In genomic region chr19:49741210-49741844, GRCh38 we compare ENCODE assay signal across 26 cellular contexts. TPM values are rescaled to one million over a fixed set of nuclear protein-coding genes. Genes with fewer than 3 reads are reported as not detected.
A peak's percentile ranks its signal among the peaks of the same experiment; 100 is the strongest.
DNase-seq lines count a peak whose midpoint lies in the region; ATAC-seq, FAIRE-seq and TF ChIP-seq lines count a peak whose summit lies in the region.
"Had no signal": no experiment of that assay in that cellular context is flagged by ENCODE, and none has a peak within 500 bp of the region (broad histone marks: within the 10 kb centered on the region; RNA-seq: fewer than 3 reads in every experiment).

No MANE protein-coding gene starts in this region.

- no peaks in the 10 kb centered on the region for H3K9me3 ChIP-seq in HepG2 (ENCODE audit: low read length)
- no peaks in the 10 kb centered on the region for H3K9me3 ChIP-seq in right lobe of liver
- H3K9me3 ChIP-seq in H1 (ENCODE audit: insufficient read depth in 2 of 2, low read depth in 1 of 2, low read length in 1 of 2), result peaks cover 0 to 8% of the 10 kb centered on the region in 2 experiments; a peak in 1 of 4 replicates
- H3K9me3 ChIP-seq: A549, BE2C, right atrium auricular region, stomach, transverse colon had no signal

- in situ Hi-C loops in HepG2 (cut with HindIII; ENCODE audit: extremely low pct_ligation_motif_present, low pct_unique_long_range_greater_than_20kb), result no loop called here

- no peak for FAIRE-seq in HepG2 (lab: Jason Lieb, UNC)
- FAIRE-seq in H1 (lab: Jason Lieb, UNC), result no peak
- FAIRE-seq: A549, endometrium had no signal

- H4K20me1 ChIP-seq in HepG2 (ENCODE audit: insufficient read depth, low read length), result no peaks in the 10 kb centered on the region
- no peaks in the 10 kb centered on the region for H4K20me1 ChIP-seq in H1 (replicated peaks in 1 of 2; ENCODE audit: control insufficient read depth in 1 of 2, insufficient read depth in 2 of 2, low read length in 2 of 2)

- H2BK15ac ChIP-seq in H1 (ENCODE audit: low read length), result peak overlapping the region; percentile 40; the same call in 1 of the 2 replicates

- no peaks in the 10 kb centered on the region for H3K23me2 ChIP-seq in H1 (ENCODE audit: low read depth, low read length)

- H3K9ac ChIP-seq in HepG2 (ENCODE audit: insufficient read depth, low read depth, low read length), result no peak overlapping the region
- H3K9ac ChIP-seq in H1 (replicated peaks in 1 of 4; ENCODE audit: extremely low read depth in 1 of 4, low read depth in 3 of 4, low read length in 3 of 4), result no peak overlapping the region

- H2BK5ac ChIP-seq in H1 (ENCODE audit: low read depth, low read length), result no peak overlapping the region

- H3K4ac ChIP-seq in H1 (replicated peaks; ENCODE audit: insufficient read length, low read depth, low read length), result no peak overlapping the region

- TF ChIP-seq POLR2A in HepG2 (IDR thresholded peaks at IDR 0.05; ENCODE audit: insufficient read depth in 1 of 2, low read depth in 2 of 2, low read length in 2 of 2) (no peak), right lobe of liver (IDR thresholded peaks at IDR 0.05) (no peak), NB4 (IDR thresholded peaks at IDR 0.05; ENCODE audit: extremely low read depth, insufficient read length) (no peak), H1 (IDR thresholded peaks at IDR 0.05; ENCODE audit: control extremely low read depth in 1 of 2, low read depth in 2 of 2, low read length in 2 of 2) (no peak)

- BruUV-seq in HepG2 (replicated peaks; lab: Mats Ljungman, UMichigan), result no TSS peak

- H2AFZ ChIP-seq in HepG2 (ENCODE audit: low read length), result no peak overlapping the region
- H2AFZ ChIP-seq in H1 (ENCODE audit: low read length), result no peak overlapping the region

- no peak overlapping the region for H2BK20ac ChIP-seq in H1 (ENCODE audit: low read length)

- TF ChIP-seq RAD21 in HepG2 (CRISPR knock-in tag; IDR thresholded peaks at IDR 0.05), result no peak
- no peak for TF ChIP-seq RAD21 in H1 (IDR thresholded peaks at IDR 0.05 in 1 of 2, conservative IDR thresholded peaks at IDR 0.05 in 1 of 2; ENCODE audit: low read depth in 2 of 2, low read length in 2 of 2)

- H3K18ac ChIP-seq in H1 (ENCODE audit: extremely low read depth, low read length), result no peak overlapping the region

- H3K79me1 ChIP-seq in H1 (ENCODE audit: low read depth, low read length), result no peaks in the 10 kb centered on the region

- no peak overlapping the region for H3K14ac ChIP-seq in H1 (ENCODE audit: insufficient read length)

- no peak overlapping the region for H3K23ac ChIP-seq in H1 (ENCODE audit: insufficient read length)

- no peak overlapping the region for H4K5ac ChIP-seq in H1 (ENCODE audit: insufficient read length, low read depth, low read length)

- no peaks in the 10 kb centered on the region; a peak in 1 of 5 replicates for H3K27me3 ChIP-seq in HepG2 (ENCODE audit: control insufficient read depth in 1 of 2, insufficient read depth in 2 of 2, low read length in 2 of 2)
- no peaks in the 10 kb centered on the region for H3K27me3 ChIP-seq in right lobe of liver
- H3K27me3 ChIP-seq in H1 (replicated peaks in 1 of 4; ENCODE audit: control insufficient read depth in 3 of 4, extremely low read depth in 1 of 4, insufficient read depth in 3 of 4, low read length in 3 of 4), result no peaks in the 10 kb centered on the region
- H3K27me3 ChIP-seq: BE2C, cardiac muscle cell, right atrium auricular region, stomach, transverse colon had no signal

- H2BK12ac ChIP-seq in H1 (ENCODE audit: low read depth, low read length), result no peak overlapping the region

- peak; percentile 71 for ATAC-seq in HepG2
- ATAC-seq in right lobe of liver, result no peak
- no peak for ATAC-seq in GM21717 (IDR thresholded peaks at IDR 0.05; ENCODE audit: unreplicated experiment)
- ATAC-seq: A549; activated CD4-positive, CD25-positive, alpha-beta regulatory T cell treated with anti-CD3 and anti-CD28 coated beads, Interleukin-2, amount 50 U/mL, for 24 hours; activated CD8-positive, alpha-beta T cell treated with anti-CD3 and anti-CD28 coated beads, Interleukin-2, amount 10 ng/mL, durations not matched to agents 7 days and 5 days had no signal

- POLR2A ChIA-PET in HepG2 (lab: Yijun Ruan, JAX), result no interaction called here
- POLR2A ChIA-PET in H1 (lab: Charles Lee; ENCODE audit: partially characterized antibody), result interaction anchor here (0.9 kb wide), 1 partner anchor 18 kb away, joined by 4 read pairs; no protein-coding TSS in a partner anchor

- intact Hi-C loops in HepG2 (cut with micrococcal nuclease; ENCODE audit: unreplicated experiment) (no loop called here), right lobe of liver (cut with DNase I) (no loop called here)

- no peaks in the 10 kb centered on the region for H3K79me2 ChIP-seq in HepG2 (ENCODE audit: insufficient read depth, low read length)
- H3K79me2 ChIP-seq in H1 (ENCODE audit: control insufficient read depth in 1 of 2, insufficient read depth in 2 of 2, low read length in 2 of 2), result no peaks in the 10 kb centered on the region

- H2BK120ac ChIP-seq in H1 (replicated peaks; ENCODE audit: low read depth, low read length), result no peak overlapping the region

- 52% methylated on average over 9 of the region's 9 CpGs for WGBS in HepG2 (ENCODE audit: low lambda C conversion rate)
- WGBS in right lobe of liver (ENCODE audit: insufficient coverage, low coverage, low lambda C conversion rate, missing lambda C conversion rate), result 72% methylated on average over 3 of the region's 9 CpGs
- WGBS in H1 (ENCODE audit: extremely low coverage in 1 of 2, insufficient coverage in 1 of 2, insufficient read length in 1 of 2, insufficient replicate concordance in 2 of 2, low coverage in 1 of 2, low lambda C conversion rate in 2 of 2, missing lambda C conversion rate in 1 of 2), 2 experiments, result 90% methylated on average over 9 of the region's 9 CpGs; no CpG with 5 or more reads in 1 of the 2 experiments

- H3K36me3 ChIP-seq in HepG2 (replicated peaks in 1 of 2; ENCODE audit: control insufficient read depth in 1 of 2, insufficient read depth in 2 of 2, low read length in 2 of 2) (no peaks in the 10 kb centered on the region), right lobe of liver (no peaks in the 10 kb centered on the region), H1 (ENCODE audit: control insufficient read depth in 2 of 4, insufficient read depth in 4 of 4, low read length in 3 of 4) (no peaks in the 10 kb centered on the region)
- H3K36me3 ChIP-seq: BE2C, cardiac muscle cell, right atrium auricular region, stomach, transverse colon had no signal

- H3K4me2 ChIP-seq in HepG2 (ENCODE audit: low read depth, low read length), result peak overlapping the region; percentile 32
- no peak overlapping the region for H3K4me2 ChIP-seq in H1 (ENCODE audit: insufficient read depth in 1 of 2, low read depth in 2 of 2, low read length in 2 of 2)
- H3K4me2 ChIP-seq: A549 had no signal

- no peak overlapping the region for H3K56ac ChIP-seq in H1 (replicated peaks; ENCODE audit: insufficient read length, low read depth, low read length)

- no peak overlapping the region for H3K4me3 ChIP-seq in HepG2 (replicated peaks in 1 of 3; ENCODE audit: insufficient read depth in 1 of 3, low read depth in 2 of 3, low read length in 3 of 3)
- no peak overlapping the region for H3K4me3 ChIP-seq in right lobe of liver
- H3K4me3 ChIP-seq in NB4 (ENCODE audit: low read depth, low read length), result no peak overlapping the region
- H3K4me3 ChIP-seq in H1 (ENCODE audit: extremely low read depth in 1 of 4, insufficient read depth in 2 of 4, low read depth in 3 of 4, low read length in 4 of 4), result no peak overlapping the region
- H3K4me3 ChIP-seq: A549, cardiac muscle cell, right atrium auricular region, stomach, transverse colon had no signal

- H4K8ac ChIP-seq in H1 (ENCODE audit: extremely low read depth, insufficient read depth, low read length), result no peak overlapping the region

- TF ChIP-seq CTCF in HepG2 (CRISPR knock-in tag; IDR thresholded peaks at IDR 0.05) (no peak), right lobe of liver (IDR thresholded peaks at IDR 0.05) (no peak), NB4 (IDR thresholded peaks at IDR 0.05; ENCODE audit: low read depth, low read length) (no peak), H1 (IDR thresholded peaks at IDR 0.05; ENCODE audit: control extremely low read depth in 1 of 3, insufficient read depth in 1 of 3, low read depth in 1 of 3, low read length in 3 of 3) (no peak)

- CTCF ChIA-PET in HepG2 (lab: Yijun Ruan, JAX; ENCODE audit: low intra/inter-chr PET ratio, low total read pairs) (no interaction called here), H1 (lab: Charles Lee; ENCODE audit: partially characterized antibody) (interaction anchor here (1.2 to 3.6 kb wide), 2 partner anchors 13 to 24 kb away, joined by 3 to 18 read pairs; no protein-coding TSS in a partner anchor)

- TF ChIP-seq EP300 in HepG2 (IDR thresholded peaks at IDR 0.05; ENCODE audit: low read depth in 2 of 2, low read length in 2 of 2), result no peak
- no peak for TF ChIP-seq EP300 in HepG2 (CRISPR knock-in tag; IDR thresholded peaks at IDR 0.05; ENCODE audit: borderline replicate concordance)
- no peak for TF ChIP-seq EP300 in H1 (IDR thresholded peaks at IDR 0.05; ENCODE audit: borderline replicate concordance in 1 of 2, low read depth in 2 of 2, low read length in 2 of 2)

- no peak overlapping the region for H4K91ac ChIP-seq in H1 (replicated peaks; ENCODE audit: insufficient read length, low read length)

- no peak overlapping the region for H2AK5ac ChIP-seq in H1 (ENCODE audit: low read depth, low read length)

- DNase-seq in HepG2 (ENCODE audit: low spot score) (peak; percentile 42), right lobe of liver (no peak), NB4 (ENCODE audit: low read depth) (peak; percentile 92), H1 (ENCODE audit: low read depth in 1 of 2, low spot score in 2 of 2) (no peak), UCSD-AML1 (lab: John Stamatoyannopoulos, UW; ENCODE audit: unreplicated experiment) (no peak), COLO668 (lab: John Stamatoyannopoulos, UW; ENCODE audit: unreplicated experiment) (no peak)
- no peak for DNase-seq in stimulated activated naive CD4-positive, alpha-beta T cell (lab: John Stamatoyannopoulos, UW)
- DNase-seq: activated CD8-positive, alpha-beta T cell treated with anti-CD3 and anti-CD28 coated beads, Interleukin-2, amount 10 ng/mL, durations not matched to agents 7 days and 5 days; activated naive CD4-positive, alpha-beta T cell treated with Interleukin-2 at 50 U/mL for 16 hours; activated T-cell treated with anti-CD3 and anti-CD28 coated beads, Interleukin-2, amount 50 U/mL, for 24 hours; anterior cingulate cortex; BE2C; H9; Karpas-422; NCI-H1417; NCI-H510A; stimulated activated CD4-positive, alpha-beta T cell treated with anti-CD3 and anti-CD28 coated beads, Interleukin-12 subunit alpha, Interleukin-12 subunit beta, amount 100 ng/mL, for 4 hours; stomach; transverse colon had no signal

- H3K4me1 ChIP-seq in HepG2 (ENCODE audit: insufficient read depth, low read length) (peaks cover 12% of the 10 kb centered on the region), right lobe of liver (no peaks in the 10 kb centered on the region), H1 (replicated peaks in 1 of 4; ENCODE audit: control insufficient read depth in 3 of 4, insufficient read depth in 4 of 4, low read length in 3 of 4) (no peaks in the 10 kb centered on the region; a peak in 2 of 7 replicates)
- H3K4me1 ChIP-seq: A549, BE2C, right atrium auricular region, transverse colon had no signal

- H3K27ac ChIP-seq in HepG2 (ENCODE audit: extremely low read length, insufficient read depth, low read length) (no peak overlapping the region), right lobe of liver (no peak overlapping the region), H1 (ENCODE audit: low read depth, low read length) (no peak overlapping the region)
- H3K27ac ChIP-seq: A549, cardiac muscle cell, right atrium auricular region, stomach, transverse colon had no signal

RNA-seq across cellular contexts. Expression of gene TSKS, which starts 21.8 kb away (rescaled TPM):
- total RNA-seq in HepG2 (2016; rRNA removed; fragmentation: Illumina TruSeq; extraction: Trizol) (not detected in 2 replicates), right lobe of liver (not detected)
- not detected in 2 replicates for total RNA-seq in HepG2 (2016; cell fraction: cytosol; rRNA removed; fragmentation: Illumina TruSeq; extraction: Trizol; ENCODE audit: low read depth)
- not detected in 2 replicates for total RNA-seq in HepG2 (2016; cell fraction: insoluble cytoplasmic fraction; rRNA removed; fragmentation: Illumina TruSeq; extraction: Trizol)
- total RNA-seq in HepG2 (2016; cell fraction: membrane; rRNA removed; fragmentation: Illumina TruSeq; extraction: Trizol), result not detected in 2 replicates
- total RNA-seq in HepG2 (2016; cell fraction: nucleus; rRNA removed; fragmentation: Illumina TruSeq; extraction: Trizol), result not detected in 2 replicates
- polyA plus RNA-seq in HepG2 (2011; rRNA removed) (0.03 and 0.21 TPM in 2 replicates), H1 (2011; rRNA removed) (0.21 and 0.24 TPM in 2 replicates)
- 0.04 and 0.09 TPM in 2 replicates for polyA plus RNA-seq in HepG2 (2011; cell fraction: cytosol; rRNA removed)
- 0.40 and 0.47 TPM in 2 replicates for polyA plus RNA-seq in HepG2 (2011; cell fraction: nucleus; rRNA removed)
- 0.16 TPM in 1 of 2 replicates, not detected in the other for polyA plus RNA-seq in HepG2 (2012)
- polyA plus RNA-seq in HepG2 (2016; cell fraction: cytosol; fragmentation: Illumina TruSeq; extraction: Trizol; ENCODE audit: low read depth), result not detected in 2 replicates
- not detected in 2 replicates for polyA plus RNA-seq in HepG2 (2016; cell fraction: insoluble cytoplasmic fraction; fragmentation: Illumina TruSeq; extraction: Trizol; ENCODE audit: low read depth)
- not detected in 2 replicates for polyA plus RNA-seq in HepG2 (2016; cell fraction: membrane; fragmentation: Illumina TruSeq; extraction: Trizol; ENCODE audit: low read depth)
- polyA plus RNA-seq in HepG2 (2016; cell fraction: nucleus; fragmentation: Illumina TruSeq; extraction: Trizol; ENCODE audit: insufficient read depth, low read depth), result not detected in 2 replicates
- 0.12 TPM in 1 of 2 replicates, not detected in the other for polyA minus RNA-seq in HepG2 (2011; rRNA and poly(A)+ RNA removed; ENCODE audit: low replicate concordance)
- polyA minus RNA-seq in HepG2 (2011; cell fraction: cytosol; rRNA and poly(A)+ RNA removed), result not detected in 2 replicates
- not detected in 2 replicates for polyA minus RNA-seq in HepG2 (2011; cell fraction: nucleus; rRNA and poly(A)+ RNA removed)
- not detected in 2 replicates for total RNA-seq in H1 (2021; fragmentation: NEBNext Ultra II Directional; extraction: Animal tissue kit (Norgen Biotek cat#: 25700))
- polyA plus RNA-seq in H1 (2011; cell fraction: cytosol; rRNA removed), result 0.39 TPM
- 0.17 TPM for polyA plus RNA-seq in H1 (2011; cell fraction: nucleus; rRNA removed)
- polyA plus RNA-seq in H1 (2012, experiment 1 of 2), result 0.23 to 0.47 TPM (median 0.25 TPM) in 3 of 4 replicates, not detected in the other
- polyA plus RNA-seq in H1 (2012, experiment 2 of 2), result not detected
- 0.36 TPM for polyA plus RNA-seq in H1 (2013, experiment 1 of 2)
- polyA plus RNA-seq in H1 (2013, experiment 2 of 2), result 0.20 TPM
- 0.12 TPM in 1 of 2 replicates, not detected in the other for polyA minus RNA-seq in H1 (2011; rRNA and poly(A)+ RNA removed)
- polyA minus RNA-seq in H1 (2011; cell fraction: cytosol; rRNA and poly(A)+ RNA removed), result not detected
- polyA minus RNA-seq in H1 (2011; cell fraction: nucleus; rRNA and poly(A)+ RNA removed), result not detected
- total RNA-seq: osteocyte, stomach had no signal
- polyA plus RNA-seq: A549, cardiac muscle cell had no signal

RNA-seq across cellular contexts. Expression of gene AP2A1, which starts 25.5 kb away (rescaled TPM):
- total RNA-seq in HepG2 (2016; rRNA removed; fragmentation: Illumina TruSeq; extraction: Trizol) (21.8 and 22.7 TPM in 2 replicates), right lobe of liver (100 to 1,000 TPM in 1 of 6 experiments, 10 to 100 TPM in 5; 38.7 to 103 (median 49.8) TPM)
- total RNA-seq in HepG2 (2016; cell fraction: cytosol; rRNA removed; fragmentation: Illumina TruSeq; extraction: Trizol; ENCODE audit: low read depth), result 9.5 and 10.1 TPM in 2 replicates
- 19.1 and 23.8 TPM in 2 replicates for total RNA-seq in HepG2 (2016; cell fraction: insoluble cytoplasmic fraction; rRNA removed; fragmentation: Illumina TruSeq; extraction: Trizol)
- 19.2 and 20.5 TPM in 2 replicates for total RNA-seq in HepG2 (2016; cell fraction: membrane; rRNA removed; fragmentation: Illumina TruSeq; extraction: Trizol)
- 16.2 and 20.1 TPM in 2 replicates for total RNA-seq in HepG2 (2016; cell fraction: nucleus; rRNA removed; fragmentation: Illumina TruSeq; extraction: Trizol)
- polyA plus RNA-seq in HepG2 (2011; rRNA removed) (39.7 and 49.9 TPM in 2 replicates), H1 (2011; rRNA removed) (106 and 157 TPM in 2 replicates)
- 30.4 and 48.4 TPM in 2 replicates for polyA plus RNA-seq in HepG2 (2011; cell fraction: cytosol; rRNA removed)
- 84.4 and 99.0 TPM in 2 replicates for polyA plus RNA-seq in HepG2 (2011; cell fraction: nucleus; rRNA removed)
- polyA plus RNA-seq in HepG2 (2012), result 35.2 and 42.3 TPM in 2 replicates
- polyA plus RNA-seq in HepG2 (2016; cell fraction: cytosol; fragmentation: Illumina TruSeq; extraction: Trizol; ENCODE audit: low read depth), result 6.6 and 7.7 TPM in 2 replicates
- 24.6 and 33.0 TPM in 2 replicates for polyA plus RNA-seq in HepG2 (2016; cell fraction: insoluble cytoplasmic fraction; fragmentation: Illumina TruSeq; extraction: Trizol; ENCODE audit: low read depth)
- 13.4 and 16.8 TPM in 2 replicates for polyA plus RNA-seq in HepG2 (2016; cell fraction: membrane; fragmentation: Illumina TruSeq; extraction: Trizol; ENCODE audit: low read depth)
- 38.5 and 39.3 TPM in 2 replicates for polyA plus RNA-seq in HepG2 (2016; cell fraction: nucleus; fragmentation: Illumina TruSeq; extraction: Trizol; ENCODE audit: insufficient read depth, low read depth)
- polyA minus RNA-seq in HepG2 (2011; rRNA and poly(A)+ RNA removed; ENCODE audit: low replicate concordance), result 97.4 and 189 TPM in 2 replicates
- 53.7 and 56.5 TPM in 2 replicates for polyA minus RNA-seq in HepG2 (2011; cell fraction: cytosol; rRNA and poly(A)+ RNA removed)
- polyA minus RNA-seq in HepG2 (2011; cell fraction: nucleus; rRNA and poly(A)+ RNA removed), result 24.7 and 29.2 TPM in 2 replicates
- total RNA-seq in H1 (2021; fragmentation: NEBNext Ultra II Directional; extraction: Animal tissue kit (Norgen Biotek cat#: 25700)), result 105 and 109 TPM in 2 replicates
- polyA plus RNA-seq in H1 (2011; cell fraction: cytosol; rRNA removed), result 101 TPM
- polyA plus RNA-seq in H1 (2011; cell fraction: nucleus; rRNA removed), result 148 TPM
- polyA plus RNA-seq in H1 (2012, experiment 1 of 2), result 64.9 to 109 TPM (median 104 TPM) in 4 replicates
- polyA plus RNA-seq in H1 (2012, experiment 2 of 2), result 114 TPM
- polyA plus RNA-seq in H1 (2013, experiment 1 of 2), result 58.6 TPM
- 55.8 TPM for polyA plus RNA-seq in H1 (2013, experiment 2 of 2)
- 103 and 108 TPM in 2 replicates for polyA minus RNA-seq in H1 (2011; rRNA and poly(A)+ RNA removed)
- 101 TPM for polyA minus RNA-seq in H1 (2011; cell fraction: cytosol; rRNA and poly(A)+ RNA removed)
- polyA minus RNA-seq in H1 (2011; cell fraction: nucleus; rRNA and poly(A)+ RNA removed), result 76.4 TPM

RNA-seq across cellular contexts. Expression of gene CPT1C, which starts 50.4 kb away (rescaled TPM):
- total RNA-seq in HepG2 (2016; rRNA removed; fragmentation: Illumina TruSeq; extraction: Trizol) (not detected in 2 replicates), right lobe of liver (1 to 10 TPM in 3 of 6 experiments, under 1 TPM in 3; 0.43 to 6.7 (median 0.97) TPM)
- total RNA-seq in HepG2 (2016; cell fraction: cytosol; rRNA removed; fragmentation: Illumina TruSeq; extraction: Trizol; ENCODE audit: low read depth), result not detected in 2 replicates
- not detected in 2 replicates for total RNA-seq in HepG2 (2016; cell fraction: insoluble cytoplasmic fraction; rRNA removed; fragmentation: Illumina TruSeq; extraction: Trizol)
- total RNA-seq in HepG2 (2016; cell fraction: membrane; rRNA removed; fragmentation: Illumina TruSeq; extraction: Trizol), result not detected in 2 replicates
- not detected in 2 replicates for total RNA-seq in HepG2 (2016; cell fraction: nucleus; rRNA removed; fragmentation: Illumina TruSeq; extraction: Trizol)
- polyA plus RNA-seq in HepG2 (2011; rRNA removed) (0.07 and 0.18 TPM in 2 replicates), H1 (2011; rRNA removed) (79.6 and 122 TPM in 2 replicates)
- 0.23 and 0.29 TPM in 2 replicates for polyA plus RNA-seq in HepG2 (2011; cell fraction: cytosol; rRNA removed)
- polyA plus RNA-seq in HepG2 (2011; cell fraction: nucleus; rRNA removed), result 0.37 and 0.47 TPM in 2 replicates
- polyA plus RNA-seq in HepG2 (2012), result 0.15 and 0.39 TPM in 2 replicates
- 0.17 TPM in 1 of 2 replicates, not detected in the other for polyA plus RNA-seq in HepG2 (2016; cell fraction: cytosol; fragmentation: Illumina TruSeq; extraction: Trizol; ENCODE audit: low read depth)
- polyA plus RNA-seq in HepG2 (2016; cell fraction: insoluble cytoplasmic fraction; fragmentation: Illumina TruSeq; extraction: Trizol; ENCODE audit: low read depth), result not detected in 2 replicates
- polyA plus RNA-seq in HepG2 (2016; cell fraction: membrane; fragmentation: Illumina TruSeq; extraction: Trizol; ENCODE audit: low read depth), result not detected in 2 replicates
- polyA plus RNA-seq in HepG2 (2016; cell fraction: nucleus; fragmentation: Illumina TruSeq; extraction: Trizol; ENCODE audit: insufficient read depth, low read depth), result not detected in 2 replicates
- polyA minus RNA-seq in HepG2 (2011; rRNA and poly(A)+ RNA removed; ENCODE audit: low replicate concordance), result 2.0 TPM in 1 of 2 replicates, not detected in the other
- polyA minus RNA-seq in HepG2 (2011; cell fraction: cytosol; rRNA and poly(A)+ RNA removed), result not detected in 2 replicates
- not detected in 2 replicates for polyA minus RNA-seq in HepG2 (2011; cell fraction: nucleus; rRNA and poly(A)+ RNA removed)
- 91.8 and 98.3 TPM in 2 replicates for total RNA-seq in H1 (2021; fragmentation: NEBNext Ultra II Directional; extraction: Animal tissue kit (Norgen Biotek cat#: 25700))
- polyA plus RNA-seq in H1 (2011; cell fraction: cytosol; rRNA removed), result 89.7 TPM
- polyA plus RNA-seq in H1 (2011; cell fraction: nucleus; rRNA removed), result 284 TPM
- polyA plus RNA-seq in H1 (2012, experiment 1 of 2), result 95.9 to 114 TPM (median 102 TPM) in 4 replicates
- polyA plus RNA-seq in H1 (2012, experiment 2 of 2), result 185 TPM
- 119 TPM for polyA plus RNA-seq in H1 (2013, experiment 1 of 2)
- 124 TPM for polyA plus RNA-seq in H1 (2013, experiment 2 of 2)
- 63.3 and 81.8 TPM in 2 replicates for polyA minus RNA-seq in H1 (2011; rRNA and poly(A)+ RNA removed)
- polyA minus RNA-seq in H1 (2011; cell fraction: cytosol; rRNA and poly(A)+ RNA removed), result 44.8 TPM
- polyA minus RNA-seq in H1 (2011; cell fraction: nucleus; rRNA and poly(A)+ RNA removed), result 65.0 TPM

RNA-seq across cellular contexts. Expression of gene ADM5, which starts 51.9 kb away (rescaled TPM):
- 1.1 and 2.7 TPM in 2 replicates for total RNA-seq in HepG2 (2016; rRNA removed; fragmentation: Illumina TruSeq; extraction: Trizol)
- 0.40 and 0.71 TPM in 2 replicates for total RNA-seq in HepG2 (2016; cell fraction: cytosol; rRNA removed; fragmentation: Illumina TruSeq; extraction: Trizol; ENCODE audit: low read depth)
- total RNA-seq in HepG2 (2016; cell fraction: insoluble cytoplasmic fraction; rRNA removed; fragmentation: Illumina TruSeq; extraction: Trizol), result 0.88 and 3.2 TPM in 2 replicates
- 0.40 and 0.41 TPM in 2 replicates for total RNA-seq in HepG2 (2016; cell fraction: membrane; rRNA removed; fragmentation: Illumina TruSeq; extraction: Trizol)
- total RNA-seq in HepG2 (2016; cell fraction: nucleus; rRNA removed; fragmentation: Illumina TruSeq; extraction: Trizol), result 2.7 and 4.3 TPM in 2 replicates
- 4.1 and 4.7 TPM in 2 replicates for polyA plus RNA-seq in HepG2 (2011; rRNA removed)
- polyA plus RNA-seq in HepG2 (2011; cell fraction: cytosol; rRNA removed), result 0.71 and 1.3 TPM in 2 replicates
- 60.3 and 95.3 TPM in 2 replicates for polyA plus RNA-seq in HepG2 (2011; cell fraction: nucleus; rRNA removed)
- polyA plus RNA-seq in HepG2 (2012), result 1.6 and 2.8 TPM in 2 replicates
- polyA plus RNA-seq in HepG2 (2016; cell fraction: cytosol; fragmentation: Illumina TruSeq; extraction: Trizol; ENCODE audit: low read depth), result 0.72 and 0.75 TPM in 2 replicates
- polyA plus RNA-seq in HepG2 (2016; cell fraction: insoluble cytoplasmic fraction; fragmentation: Illumina TruSeq; extraction: Trizol; ENCODE audit: low read depth), result 0.62 and 0.95 TPM in 2 replicates
- 0.78 and 1.1 TPM in 2 replicates for polyA plus RNA-seq in HepG2 (2016; cell fraction: membrane; fragmentation: Illumina TruSeq; extraction: Trizol; ENCODE audit: low read depth)
- 13.9 and 14.8 TPM in 2 replicates for polyA plus RNA-seq in HepG2 (2016; cell fraction: nucleus; fragmentation: Illumina TruSeq; extraction: Trizol; ENCODE audit: insufficient read depth, low read depth)
- polyA minus RNA-seq in HepG2 (2011; rRNA and poly(A)+ RNA removed; ENCODE audit: low replicate concordance), result 3.2 and 4.3 TPM in 2 replicates
- polyA minus RNA-seq in HepG2 (2011; cell fraction: cytosol; rRNA and poly(A)+ RNA removed), result not detected in 2 replicates
- polyA minus RNA-seq in HepG2 (2011; cell fraction: nucleus; rRNA and poly(A)+ RNA removed), result 6.6 and 10.9 TPM in 2 replicates
- under 1 TPM; 0.19 to 0.70 (median 0.51) TPM for total RNA-seq in right lobe of liver
- 2.6 and 4.3 TPM in 2 replicates for total RNA-seq in H1 (2021; fragmentation: NEBNext Ultra II Directional; extraction: Animal tissue kit (Norgen Biotek cat#: 25700))
- 2.5 and 5.4 TPM in 2 replicates for polyA plus RNA-seq in H1 (2011; rRNA removed)
- polyA plus RNA-seq in H1 (2011; cell fraction: cytosol; rRNA removed), result 2.9 TPM
- polyA plus RNA-seq in H1 (2011; cell fraction: nucleus; rRNA removed), result 28.5 TPM
- 2.1 to 4.5 TPM (median 2.7 TPM) in 4 replicates for polyA plus RNA-seq in H1 (2012, experiment 1 of 2)
- 1.9 TPM for polyA plus RNA-seq in H1 (2012, experiment 2 of 2)
- 1.7 TPM for polyA plus RNA-seq in H1 (2013, experiment 1 of 2)
- polyA plus RNA-seq in H1 (2013, experiment 2 of 2), result 1.8 TPM
- 0.59 and 1.3 TPM in 2 replicates for polyA minus RNA-seq in H1 (2011; rRNA and poly(A)+ RNA removed)
- polyA minus RNA-seq in H1 (2011; cell fraction: cytosol; rRNA and poly(A)+ RNA removed), result 2.1 TPM
- 13.0 TPM for polyA minus RNA-seq in H1 (2011; cell fraction: nucleus; rRNA and poly(A)+ RNA removed)

Comparison
In these comparisons a context has a peak if more than half of its experiments do, and no peak if none do; other contexts are left out.
1. DNase-seq: peak in HepG2 (single experiment) and NB4 (single experiment); none in right lobe of liver (0 of 3), H1 (0 of 2), UCSD-AML1 (single experiment), COLO668 (single experiment) and stimulated activated naive CD4-positive, alpha-beta T cell (0 of 6).
2. RNA of gene CPT1C, which starts 50.4 kb away (total RNA-seq): 91.8 to 98.3 TPM in H1; 0.43 to 6.7 TPM in right lobe of liver and not detected in HepG2; every median in the first group is over 10 times any median in the second.
3. Of the 41 proteins assayed by ChIP-seq in both HepG2 and H1: peak only in HepG2: CEBPB; only in H1: none; in both: none; in neither: 40.